Comparison of ENCODE assay signal across 1 cellular context in genomic region chr6:80105972-80106417, GRCh38.
TF ChIP-seq lines count a peak whose summit lies in the region.

No MANE protein-coding gene starts in this region.

TF ChIP-seq in K562, 482 proteins besides CTCF, POLR2A, EP300 and RAD21 (continued from another document):
- TF ChIP-seq ZNF696 (CRISPR knock-in tag; conservative IDR thresholded peaks at IDR 0.05) (no peak), SAFB (IDR thresholded peaks at IDR 0.05; ENCODE audit: borderline replicate concordance, low read depth, low read length) (no peak), SNIP1 (IDR thresholded peaks at IDR 0.05; ENCODE audit: low read depth) (no peak), TARDBP (IDR thresholded peaks at IDR 0.05) (no peak), ZNF318 (IDR thresholded peaks at IDR 0.05; ENCODE audit: borderline replicate concordance in 1 of 2, low read depth in 1 of 2) (no peak), GABPA (tag; conservative IDR thresholded peaks at IDR 0.05; ENCODE audit: low read depth) (peak; percentile 61; the same call in 1 of the 2 replicates), TAF7 (tag; IDR thresholded peaks at IDR 0.05) (no peak), ZNF592 (IDR thresholded peaks at IDR 0.05) (peak; percentile 20; the same call in 1 of the 2 replicates), MAFK (IDR thresholded peaks at IDR 0.05; ENCODE audit: low read length) (peak; percentile 71; the same call in 1 of the 2 replicates), PML (IDR thresholded peaks at IDR 0.05; ENCODE audit: low read length) (peak; percentile 27; the same call in 1 of the 2 replicates), CHD4 (IDR thresholded peaks at IDR 0.05; ENCODE audit: insufficient read depth, insufficient replicate concordance, low read depth, low read length, poor library complexity, severe bottlenecking) (no peak), ZNF589 (CRISPR knock-in tag; IDR thresholded peaks at IDR 0.05; ENCODE audit: low read depth) (no peak), NR2C2 (CRISPR knock-in tag; IDR thresholded peaks at IDR 0.05) (no peak), NR2C2 (tag; IDR thresholded peaks at IDR 0.05) (peak; percentile 82), POLR2H (tag; IDR thresholded peaks at IDR 0.05; ENCODE audit: low read depth) (peak; percentile 80; the same call in 1 of the 2 replicates), EHMT2 (IDR thresholded peaks at IDR 0.05) (0 out of 2 replicates have a peak, but pooled peaks have one; percentile 13), HINFP (tag; conservative IDR thresholded peaks at IDR 0.05; ENCODE audit: low read depth) (peak; percentile 50; the same call in 1 of the 2 replicates), SREBF2 (CRISPR knock-in tag; IDR thresholded peaks at IDR 0.05) (no peak), MGA (IDR thresholded peaks at IDR 0.05) (0 out of 2 replicates have a peak, but pooled peaks have one; percentile 62), ETV1 (tag; conservative IDR thresholded peaks at IDR 0.05; ENCODE audit: low read depth) (peak; percentile 65), ETS2 (tag; IDR thresholded peaks at IDR 0.05; ENCODE audit: borderline replicate concordance, poor library complexity, severe bottlenecking) (no peak), DPF2 (IDR thresholded peaks at IDR 0.05) (0 out of 2 replicates have a peak, but pooled peaks have one; percentile 21), C11orf30 (IDR thresholded peaks at IDR 0.05; ENCODE audit: low read depth) (peak; percentile 94), SIRT6 (IDR thresholded peaks at IDR 0.05; ENCODE audit: low read depth, low read length) (no peak), RBFOX2 (IDR thresholded peaks at IDR 0.05; ENCODE audit: low read depth, low read length) (no peak), MAFG (tag; conservative IDR thresholded peaks at IDR 0.05) (peak; percentile 91), POLR2B (IDR thresholded peaks at IDR 0.05; ENCODE audit: low read depth, partially characterized antibody) (peak; percentile 51), CBX3 (IDR thresholded peaks at IDR 0.05; ENCODE audit: borderline replicate concordance in 1 of 2, low read length in 2 of 2) (peak in 1 of 2 experiments; percentile 60; a peak in 1 of 3 replicates), RNF2 (IDR thresholded peaks at IDR 0.05) (no peak), ZNF316 (IDR thresholded peaks at IDR 0.05) (peak; percentile 97), POLR2AphosphoS5 (IDR thresholded peaks at IDR 0.05; ENCODE audit: control insufficient read depth, insufficient read depth, low read depth, low read length) (no peak), MAFF (IDR thresholded peaks at IDR 0.05; ENCODE audit: low read length) (peak; percentile 87)
